ENCODE assay signal across 12 cellular contexts in genomic region chr4:165461176-165461835, GRCh38.
DNase-seq lines count a peak whose midpoint lies in the region; TF ChIP-seq lines count a peak whose summit lies in the region.
"Had no signal": no experiment of that assay in that cellular context is flagged by ENCODE, and none has a peak within 500 bp of the region (broad histone marks: within the 10 kb centered on the region; RNA-seq: fewer than 3 reads in every experiment).

No MANE protein-coding gene starts in this region.

- H2BK12ac ChIP-seq in trophoblast cell (ENCODE audit: low read length): no peak overlapping the region

- H3K27me3 ChIP-seq in trophoblast cell (ENCODE audit: insufficient read depth, low read length): no peaks in the 10 kb centered on the region
- peaks cover 0 to 13% (median 0%) of the 10 kb centered on the region in 7 donors for H3K27me3 ChIP-seq in spleen (replicated peaks in 1 of 7)
- H3K27me3 ChIP-seq: thyroid gland had no signal

- H3K4me1 ChIP-seq in trophoblast cell (ENCODE audit: control insufficient read depth in 1 of 2, insufficient read depth in 2 of 2, low read length in 2 of 2): peaks cover 6 to 9% of the 10 kb centered on the region in 2 experiments
- H3K4me1 ChIP-seq in spleen: peaks cover 0 to 6% (median 0%) of the 10 kb centered on the region in 6 donors
- H3K4me1 ChIP-seq: thyroid gland had no signal

- peak overlapping the region; percentile 47 for H3K4me2 ChIP-seq in trophoblast cell (ENCODE audit: low read length)

- H4K12ac ChIP-seq in trophoblast cell (ENCODE audit: low read depth, low read length): no peak overlapping the region

- H2AFZ ChIP-seq in trophoblast cell (ENCODE audit: insufficient read depth, low read length, poor library complexity): no peak overlapping the region

- H3K18ac ChIP-seq in trophoblast cell (ENCODE audit: low read length): no peak overlapping the region

- H3K4me3 ChIP-seq in trophoblast cell (ENCODE audit: low read depth, low read length): no peak overlapping the region
- H3K4me3 ChIP-seq in spleen: no peak overlapping the region
- H3K4me3 ChIP-seq: thyroid gland had no signal

- H4K8ac ChIP-seq in trophoblast cell (ENCODE audit: low read depth, low read length): no peak overlapping the region

- peaks cover 5% of the 10 kb centered on the region for H3K79me1 ChIP-seq in trophoblast cell (ENCODE audit: low read length)

- H2AK5ac ChIP-seq in trophoblast cell (ENCODE audit: low read length): no peak overlapping the region

- H2BK120ac ChIP-seq in trophoblast cell (ENCODE audit: insufficient read depth, low read length, poor library complexity): peak overlapping the region; percentile 4

- H3K9me3 ChIP-seq in trophoblast cell (ENCODE audit: insufficient read depth, low read depth, low read length): no peaks in the 10 kb centered on the region
- no peaks in the 10 kb centered on the region for H3K9me3 ChIP-seq in spleen
- H3K9me3 ChIP-seq: thyroid gland had no signal

- peak overlapping the region; percentile 32 for H2BK5ac ChIP-seq in trophoblast cell (ENCODE audit: low read depth, low read length, poor library complexity)

- no peak for TF ChIP-seq CTCF in spleen (IDR thresholded peaks at IDR 0.05 in 8 of 11, conservative IDR thresholded peaks at IDR 0.05 in 3 of 11)

- no peak overlapping the region for H3K14ac ChIP-seq in trophoblast cell (ENCODE audit: low read length)

- H3K79me2 ChIP-seq in trophoblast cell (ENCODE audit: control insufficient read depth, insufficient read depth, low read length, poor library complexity): no peaks in the 10 kb centered on the region

- intact Hi-C loops in spleen (cut with DNase I; ENCODE audit: low total_unique reads): no loop called here

- H3K9ac ChIP-seq in trophoblast cell (ENCODE audit: low read length): no peak overlapping the region

- H3K36me3 ChIP-seq in trophoblast cell (ENCODE audit: control insufficient read depth in 1 of 2, insufficient read depth in 2 of 2, low read length in 2 of 2) (no peaks in the 10 kb centered on the region), spleen (no peaks in the 10 kb centered on the region)
- H3K36me3 ChIP-seq: thyroid gland had no signal

- no peak overlapping the region for H3K23ac ChIP-seq in trophoblast cell (ENCODE audit: low read length)

- peak overlapping the region; percentile 63 for H3K27ac ChIP-seq in trophoblast cell (ENCODE audit: low read depth, low read length)
- H3K27ac ChIP-seq in spleen: no peak overlapping the region
- H3K27ac ChIP-seq: thyroid gland had no signal

- no peak overlapping the region for H3K4ac ChIP-seq in trophoblast cell (ENCODE audit: low read depth, low read length)

- peak overlapping the region; percentile 60 for H4K91ac ChIP-seq in trophoblast cell (ENCODE audit: low read depth, low read length)

- no CpG with 5 or more reads among the region's 8 CpGs for WGBS in trophoblast cell (ENCODE audit: extremely low coverage, insufficient coverage, insufficient read length)
- WGBS in spleen, 5 donors: 63 to 79% (median 71%) methylated on average over 8 of the region's 8 CpGs

- DNase-seq in DMS79 (lab: John Stamatoyannopoulos, UW): peak; percentile 28
- DNase-seq in RPMI7951 (ENCODE audit: low read depth): peak; percentile 3
- DNase-seq in fibroblast of peridontal ligament (ENCODE audit: extremely low read depth): peak; percentile 60
- peak; percentile 67 to 89 for DNase-seq in trophoblast cell
- no peak for DNase-seq in NK-92 treated with Interleukin-12 subunit alpha and Interleukin-12 subunit beta, amount 100 ng/mL, for 24 hours (lab: John Stamatoyannopoulos, UW)
- DNase-seq in germinal center (ENCODE audit: low spot score): no peak
- DNase-seq in spleen: no peak
- DNase-seq in T1000 (lab: John Stamatoyannopoulos, UW): no peak
- DNase-seq: activated CD4-positive, CD25-positive, alpha-beta regulatory T cell treated with anti-CD3 and anti-CD28 coated beads, Interleukin-2, amount 50 U/mL, for 72 hours; CD8-positive, alpha-beta memory T cell; SIG-M5 had no signal

- TF ChIP-seq POLR2A in spleen (IDR thresholded peaks at IDR 0.05): no peak

Comparison
In these comparisons a context has a peak if more than half of its experiments do, and no peak if none do; other contexts are left out.
1. DNase-seq: peak in DMS79 (single experiment), RPMI7951 (single experiment), fibroblast of peridontal ligament (single experiment) and trophoblast cell (2 of 2); none in NK-92 treated with Interleukin-12 subunit alpha and Interleukin-12 subunit beta, amount 100 ng/mL, for 24 hours (single experiment), germinal center (single experiment), spleen (single experiment) and T1000 (single experiment).